25 cellular contexts compared by ENCODE assay signal in the genomic region with DNA sequence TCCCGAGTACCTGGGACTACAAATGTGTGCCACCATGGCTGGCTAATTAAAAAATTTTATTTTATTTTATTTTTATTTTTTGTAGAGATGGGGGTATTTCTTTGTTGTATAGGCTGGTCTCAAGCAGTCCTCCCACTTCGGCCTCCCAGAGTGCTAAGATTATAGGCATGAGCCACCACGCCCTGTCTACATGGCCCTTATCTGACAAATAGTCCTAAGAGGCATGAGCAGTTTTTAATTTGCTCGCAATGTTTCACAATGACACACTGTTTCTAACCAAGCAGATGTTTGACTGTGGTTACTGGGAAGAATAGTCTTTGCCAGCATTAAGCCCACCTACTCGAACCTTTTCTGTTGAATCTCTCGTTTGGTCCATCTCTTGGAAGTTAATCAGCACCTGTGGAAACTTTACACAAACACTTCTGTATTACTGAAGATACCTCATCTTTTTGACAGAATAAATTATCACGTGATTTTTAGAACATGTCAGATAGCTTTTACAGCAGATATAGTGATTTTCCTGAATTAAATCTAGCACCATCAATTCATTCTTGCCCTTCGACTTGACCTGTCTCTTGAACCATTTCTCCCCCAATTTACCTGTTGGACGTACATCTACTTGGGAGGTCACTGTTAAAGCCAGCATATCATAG.
"Had no signal": no experiment of that assay in that cellular context is flagged by ENCODE, and none has a peak within 500 bp of the region (broad histone marks: within the 10 kb centered on the region; RNA-seq: fewer than 3 reads in every experiment).

No MANE protein-coding gene starts in this region.

- H3K27ac Mint-ChIP-seq: activated B cell treated with CpG ODN at 0.5 μM for 24 hours; activated CD4-positive, alpha-beta memory T cell treated with anti-CD3 and anti-CD28 coated beads, Interleukin-2, amount 10 ng/mL, durations not matched to agents 7 days and 5 days; activated CD4-positive, alpha-beta T cell treated with anti-CD3 and anti-CD28 coated beads, Interleukin-2, amount 10 ng/mL, durations not matched to agents 24 days and 14 days; activated naive CD4-positive, alpha-beta T cell treated with anti-CD3 and anti-CD28 coated beads, Interleukin-2, amount 10 ng/mL, durations not matched to agents 7 days and 5 days; activated naive CD8-positive, alpha-beta T cell treated with anti-CD3 and anti-CD28 coated beads for 36 hours; activated T-helper 17 cell treated with anti-CD3 and anti-CD28 coated beads, Interleukin-2, amount 50 U/mL, for 72 hours; T-helper 1 cell treated with Interleukin-12 subunit alpha and Interleukin-12 subunit beta and Interleukin-4 antibody, amounts not matched to agents 30 μg/mL and 1 μg/mL, for 36 hours had no signal

- H3K27ac ChIP-seq: Peyer's patch, RWPE1 had no signal

- H3K9me3 Mint-ChIP-seq: activated B cell treated with CpG ODN at 0.5 μM for 24 hours; activated CD4-positive, alpha-beta memory T cell treated with anti-CD3 and anti-CD28 coated beads, Interleukin-2, amount 10 ng/mL, durations not matched to agents 7 days and 5 days; activated CD4-positive, alpha-beta T cell treated with anti-CD3 and anti-CD28 coated beads, Interleukin-2, amount 10 ng/mL, durations not matched to agents 24 days and 14 days; activated naive CD4-positive, alpha-beta T cell treated with anti-CD3 and anti-CD28 coated beads, Interleukin-2, amount 10 ng/mL, durations not matched to agents 7 days and 5 days; activated naive CD8-positive, alpha-beta T cell treated with anti-CD3 and anti-CD28 coated beads for 36 hours; activated T-helper 17 cell treated with anti-CD3 and anti-CD28 coated beads, Interleukin-2, amount 50 U/mL, for 72 hours; T-helper 1 cell treated with Interleukin-12 subunit alpha and Interleukin-12 subunit beta and Interleukin-4 antibody, amounts not matched to agents 30 μg/mL and 1 μg/mL, for 36 hours had no signal

- ATAC-seq: activated T-helper 17 cell treated with anti-CD3 and anti-CD28 coated beads, Interleukin-2, amount 50 U/mL, for 72 hours had no signal

- H3K4me3 ChIP-seq: Peyer's patch had no signal

- H3K36me3 Mint-ChIP-seq: activated naive CD8-positive, alpha-beta T cell treated with anti-CD3 and anti-CD28 coated beads for 36 hours had no signal

- H3K9me3 ChIP-seq: Peyer's patch had no signal

- H3K27me3 ChIP-seq: Peyer's patch had no signal

- H3K4me3 Mint-ChIP-seq: activated B cell treated with CpG ODN at 0.5 μM for 24 hours; activated CD4-positive, alpha-beta memory T cell treated with anti-CD3 and anti-CD28 coated beads, Interleukin-2, amount 10 ng/mL, durations not matched to agents 7 days and 5 days; activated CD4-positive, alpha-beta T cell treated with anti-CD3 and anti-CD28 coated beads, Interleukin-2, amount 10 ng/mL, durations not matched to agents 24 days and 14 days; activated naive CD4-positive, alpha-beta T cell treated with anti-CD3 and anti-CD28 coated beads, Interleukin-2, amount 10 ng/mL, durations not matched to agents 7 days and 5 days; activated naive CD8-positive, alpha-beta T cell treated with anti-CD3 and anti-CD28 coated beads for 36 hours; activated T-helper 17 cell treated with anti-CD3 and anti-CD28 coated beads, Interleukin-2, amount 50 U/mL, for 72 hours; T-helper 1 cell treated with Interleukin-12 subunit alpha and Interleukin-12 subunit beta and Interleukin-4 antibody, amounts not matched to agents 30 μg/mL and 1 μg/mL, for 36 hours had no signal

- DNase-seq: activated B cell treated with CpG ODN at 0.5 μM for 24 hours; activated CD4-positive, alpha-beta memory T cell treated with anti-CD3 and anti-CD28 coated beads, Interleukin-2, amount 10 ng/mL, durations not matched to agents 7 days and 5 days; activated CD4-positive, alpha-beta T cell treated with anti-CD3 and anti-CD28 coated beads for 1 hour; activated CD4-positive, alpha-beta T cell treated with anti-CD3 and anti-CD28 coated beads, Interleukin-2, amount 10 ng/mL, durations not matched to agents 24 days and 14 days; activated gamma-delta T cell treated with Interleukin-2 at 50 U/mL for 16 hours; activated naive CD4-positive, alpha-beta T cell treated with anti-CD3 and anti-CD28 coated beads, Interleukin-2, amount 10 ng/mL, durations not matched to agents 7 days and 5 days; activated naive CD8-positive, alpha-beta T cell treated with anti-CD3 and anti-CD28 coated beads for 36 hours; activated T-cell treated with anti-CD3 and anti-CD28 coated beads for 4 hours; activated T-cell treated with anti-CD3 and anti-CD28 coated beads, Interleukin-2, amount 50 U/mL, for 48 hours; cerebellar nuclear complex; Kasumi-1; KBM-7; NCI-H1048; NCI-H1417; NCI-H1694; NCI-H2029; NCI-H345; NCI-H510A; NCI-H526 treated with DMSO at 0.1 percent for 48 hours; NCI-H82; Peyer's patch; SHP77 had no signal

- H3K36me3 ChIP-seq: Peyer's patch had no signal

- H3K27me3 Mint-ChIP-seq: activated B cell treated with CpG ODN at 0.5 μM for 24 hours; activated CD4-positive, alpha-beta memory T cell treated with anti-CD3 and anti-CD28 coated beads, Interleukin-2, amount 10 ng/mL, durations not matched to agents 7 days and 5 days; activated CD4-positive, alpha-beta T cell treated with anti-CD3 and anti-CD28 coated beads, Interleukin-2, amount 10 ng/mL, durations not matched to agents 24 days and 14 days; activated naive CD4-positive, alpha-beta T cell treated with anti-CD3 and anti-CD28 coated beads, Interleukin-2, amount 10 ng/mL, durations not matched to agents 7 days and 5 days; activated naive CD8-positive, alpha-beta T cell treated with anti-CD3 and anti-CD28 coated beads for 36 hours; activated T-helper 17 cell treated with anti-CD3 and anti-CD28 coated beads, Interleukin-2, amount 50 U/mL, for 72 hours had no signal

- H3K4me1 Mint-ChIP-seq: activated CD4-positive, alpha-beta memory T cell treated with anti-CD3 and anti-CD28 coated beads, Interleukin-2, amount 10 ng/mL, durations not matched to agents 7 days and 5 days; activated CD4-positive, alpha-beta T cell treated with anti-CD3 and anti-CD28 coated beads, Interleukin-2, amount 10 ng/mL, durations not matched to agents 24 days and 14 days had no signal
